ENCODE assay signal across 14 cellular contexts in the genomic region with DNA sequence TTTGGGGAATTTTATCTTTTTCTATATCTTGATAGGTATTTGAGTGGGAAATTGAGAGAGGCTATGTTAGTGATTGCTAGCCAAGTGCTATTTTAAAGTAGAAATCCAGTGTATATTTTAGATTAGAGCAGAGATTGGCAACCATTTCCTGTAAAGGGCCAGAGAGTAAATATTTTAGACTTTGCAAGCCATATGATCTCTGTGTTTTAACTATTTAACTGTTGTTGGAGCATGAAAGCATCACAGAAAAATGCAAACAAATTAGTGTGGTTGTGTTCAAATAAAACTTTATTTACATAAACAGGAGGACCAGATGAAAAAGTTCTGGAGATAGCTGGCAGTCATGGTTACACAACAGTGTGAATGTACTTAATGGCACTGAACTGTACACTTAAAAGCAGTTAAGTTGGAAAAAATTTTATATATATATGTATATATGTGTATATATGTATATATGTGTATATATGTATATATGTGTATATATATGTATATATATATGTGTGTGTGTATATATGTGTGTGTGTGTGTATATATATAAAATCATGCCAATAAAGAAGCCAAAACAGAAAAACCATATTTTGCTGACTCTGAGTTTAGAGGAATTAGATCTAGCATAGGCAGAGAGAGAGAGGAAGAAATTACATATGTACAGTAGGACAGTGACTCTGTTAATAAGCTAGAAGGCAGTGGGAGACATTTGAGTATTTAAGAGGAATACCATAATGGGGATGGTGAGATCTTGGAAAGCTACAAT.
A peak's percentile ranks its signal among the peaks of the same experiment; 100 is the strongest.
DNase-seq lines count a peak whose midpoint lies in the region; ATAC-seq, FAIRE-seq and TF ChIP-seq lines count a peak whose summit lies in the region.
"Had no signal": no experiment of that assay in that cellular context is flagged by ENCODE, and none has a peak within 500 bp of the region (broad histone marks: within the 10 kb centered on the region; RNA-seq: fewer than 3 reads in every experiment).

No MANE protein-coding gene starts in this region.

- H3K79me2 ChIP-seq in astrocyte (ENCODE audit: insufficient read depth, low read length), result no peaks in the 10 kb centered on the region

- H3K27ac ChIP-seq in astrocyte (ENCODE audit: low read depth, low read length), result peak overlapping the region; percentile 99

- H3K4me3 ChIP-seq in astrocyte (ENCODE audit: insufficient read depth, low read depth, low read length), result peak overlapping the region; percentile 29
- H3K4me3 ChIP-seq: skin epidermis had no signal

- peak overlapping the region; percentile 99 for H3K27ac Mint-ChIP-seq in astrocyte (ENCODE audit: unreplicated experiment)
- H3K27ac Mint-ChIP-seq: activated CD8-positive, alpha-beta T cell treated with anti-CD3 and anti-CD28 coated beads for 36 hours had no signal

- ATAC-seq in HG02870 (IDR thresholded peaks at IDR 0.05; ENCODE audit: unreplicated experiment) (peak; percentile 6), HG02840 (IDR thresholded peaks at IDR 0.05; ENCODE audit: low FRiP score, unreplicated experiment) (no peak)
- ATAC-seq: effector memory CD8-positive, alpha-beta T cell had no signal

- no peak overlapping the region for H3K4me3 Mint-ChIP-seq in astrocyte (ENCODE audit: unreplicated experiment)
- H3K4me3 Mint-ChIP-seq: activated CD8-positive, alpha-beta T cell treated with anti-CD3 and anti-CD28 coated beads for 36 hours; effector memory CD8-positive, alpha-beta T cell; naive B cell had no signal

- no peaks in the 10 kb centered on the region for H3K27me3 ChIP-seq in astrocyte (ENCODE audit: insufficient read depth, low read length)

- peak overlapping the region; percentile 89 for H3K9ac ChIP-seq in astrocyte (ENCODE audit: low read length)

- no peaks in the 10 kb centered on the region for H3K9me3 ChIP-seq in astrocyte (ENCODE audit: insufficient read depth, low read depth, low read length)

- H3K36me3 Mint-ChIP-seq in astrocyte (ENCODE audit: low read depth, unreplicated experiment), result no peaks in the 10 kb centered on the region
- H3K36me3 Mint-ChIP-seq: activated naive CD4-positive, alpha-beta T cell treated with anti-CD3 and anti-CD28 coated beads, Interleukin-2, amount 50 U/mL, for 72 hours; naive B cell had no signal

- peak overlapping the region; percentile 83 for H3K4me2 ChIP-seq in astrocyte (ENCODE audit: low read length)

- H3K4me1 Mint-ChIP-seq in astrocyte (ENCODE audit: low read depth, unreplicated experiment), result peaks cover 25% of the 10 kb centered on the region

- no peaks in the 10 kb centered on the region for H3K27me3 Mint-ChIP-seq in astrocyte (ENCODE audit: low read depth, unreplicated experiment)
- H3K27me3 Mint-ChIP-seq: activated CD8-positive, alpha-beta T cell treated with anti-CD3 and anti-CD28 coated beads for 36 hours; effector memory CD8-positive, alpha-beta T cell; naive B cell had no signal

- H3K36me3 ChIP-seq in astrocyte (ENCODE audit: insufficient read depth, low read length), result no peaks in the 10 kb centered on the region

- no peaks in the 10 kb centered on the region for H4K20me1 ChIP-seq in astrocyte (ENCODE audit: insufficient read depth, low read length)

- DNase-seq in A172 (ENCODE audit: low spot score) (peak; percentile 0), astrocyte (ENCODE audit: low read depth) (peak; percentile 39), iris pigment epithelial cell (ENCODE audit: low read depth) (peak; percentile 69), GM19240 (ENCODE audit: insufficient read length, low spot score) (no peak), RKO (ENCODE audit: low spot score) (no peak), NCI-H82 (lab: John Stamatoyannopoulos, UW) (no peak)
- DNase-seq: activated CD8-positive, alpha-beta T cell treated with anti-CD3 and anti-CD28 coated beads for 36 hours; effector memory CD8-positive, alpha-beta T cell; naive B cell; NCI-H146 had no signal

- H2AFZ ChIP-seq in astrocyte (ENCODE audit: low read depth, low read length), result no peak overlapping the region

- peaks cover 35% of the 10 kb centered on the region for H3K4me1 ChIP-seq in astrocyte (ENCODE audit: insufficient read depth, low read length)

- H3K9me3 Mint-ChIP-seq in astrocyte (ENCODE audit: unreplicated experiment), result no peaks in the 10 kb centered on the region
- H3K9me3 Mint-ChIP-seq: activated CD8-positive, alpha-beta T cell treated with anti-CD3 and anti-CD28 coated beads for 36 hours; activated naive CD4-positive, alpha-beta T cell treated with anti-CD3 and anti-CD28 coated beads, Interleukin-2, amount 50 U/mL, for 72 hours; effector memory CD8-positive, alpha-beta T cell had no signal

- FAIRE-seq in astrocyte (lab: Jason Lieb, UNC), result peak; percentile 94

- no peak for TF ChIP-seq CTCF in astrocyte (IDR thresholded peaks at IDR 0.05; ENCODE audit: insufficient read depth, low read depth, low read length)

Comparison
In these comparisons a context has a peak if more than half of its experiments do, and no peak if none do; other contexts are left out.
1. DNase-seq: peak in A172 (single experiment), astrocyte (single experiment) and iris pigment epithelial cell (single experiment); none in GM19240 (single experiment), RKO (single experiment) and NCI-H82 (single experiment).